1 cellular context compared by ENCODE assay signal in the genomic region with DNA sequence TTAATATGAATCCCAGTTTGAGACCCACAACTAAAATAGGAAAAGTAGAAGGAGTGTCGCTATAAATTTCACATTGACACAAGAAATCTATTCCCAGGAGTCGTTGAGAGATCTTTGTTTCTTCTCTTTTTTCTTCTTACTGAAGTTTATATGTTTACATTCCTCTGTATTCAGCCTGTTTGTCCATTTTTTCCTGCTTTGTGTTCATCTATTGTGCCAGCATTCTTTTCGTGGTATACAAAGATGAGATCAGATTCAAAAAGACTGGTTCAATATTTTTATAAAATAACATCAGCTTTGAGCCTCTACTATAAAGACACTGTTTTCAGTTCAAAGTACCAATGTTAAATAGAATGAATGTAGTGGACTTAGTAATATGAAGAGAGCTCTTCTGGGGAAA.
TF ChIP-seq lines count a peak whose summit lies in the region.

No MANE protein-coding gene starts in this region.

TF ChIP-seq in IMR-90, 13 proteins besides CTCF, POLR2A, EP300 and RAD21 (continued from another document):
- TF ChIP-seq MXI1 (IDR thresholded peaks at IDR 0.05; ENCODE audit: borderline replicate concordance, low read depth, low read length): no peak
TF ChIP-seq in IMR-90: peak in this region for 0.
